Comparison of ENCODE assay signal across 28 cellular contexts in genomic region chr11:100072131-100072530, GRCh38.
"Had no signal": no experiment of that assay in that cellular context is flagged by ENCODE, and none has a peak within 500 bp of the region (broad histone marks: within the 10 kb centered on the region; RNA-seq: fewer than 3 reads in every experiment).

No MANE protein-coding gene starts in this region.

- H3K4me3 Mint-ChIP-seq: activated CD4-positive, alpha-beta memory T cell treated with anti-CD3 and anti-CD28 coated beads for 36 hours; activated CD4-positive, alpha-beta T cell treated with anti-CD3 and anti-CD28 coated beads, Interleukin-2, amount 10 ng/mL, durations not matched to agents 24 days and 14 days; activated naive CD4-positive, alpha-beta T cell treated with anti-CD3 and anti-CD28 coated beads for 36 hours; activated naive CD8-positive, alpha-beta T cell treated with anti-CD3 and anti-CD28 coated beads, Interleukin-2, amount 10 ng/mL, durations not matched to agents 7 days and 5 days; activated T-helper 1 cell treated with anti-CD3 and anti-CD28 coated beads, Interleukin-12 subunit alpha, Interleukin-12 subunit beta, Interleukin-2, Interleukin-4 antibody, amounts not matched to agents 30 ng/mL and 10 ng/mL and 1 ng/mL, durations not matched to agents 14 hours and 24 hours and 36 hours; brain; natural killer cell; T-helper 1 cell treated with Interleukin-12 subunit alpha and Interleukin-12 subunit beta and Interleukin-4 antibody, amounts not matched to agents 30 μg/mL and 1 μg/mL, for 36 hours had no signal

- H3K9me3 Mint-ChIP-seq: activated naive CD8-positive, alpha-beta T cell treated with anti-CD3 and anti-CD28 coated beads, Interleukin-2, amount 10 ng/mL, durations not matched to agents 7 days and 5 days; brain had no signal

- H3K9me3 ChIP-seq: ascending aorta, gastroesophageal sphincter, left lung, lower lobe of right lung, tibial nerve had no signal

- H3K27ac Mint-ChIP-seq: activated CD4-positive, alpha-beta memory T cell treated with anti-CD3 and anti-CD28 coated beads for 36 hours; activated CD4-positive, alpha-beta T cell treated with anti-CD3 and anti-CD28 coated beads, Interleukin-2, amount 10 ng/mL, durations not matched to agents 24 days and 14 days; activated naive CD4-positive, alpha-beta T cell treated with anti-CD3 and anti-CD28 coated beads for 36 hours; activated naive CD8-positive, alpha-beta T cell treated with anti-CD3 and anti-CD28 coated beads, Interleukin-2, amount 10 ng/mL, durations not matched to agents 7 days and 5 days; activated T-helper 1 cell treated with anti-CD3 and anti-CD28 coated beads, Interleukin-12 subunit alpha, Interleukin-12 subunit beta, Interleukin-2, Interleukin-4 antibody, amounts not matched to agents 30 ng/mL and 10 ng/mL and 1 ng/mL, durations not matched to agents 14 hours and 24 hours and 36 hours; brain; natural killer cell; T-helper 1 cell treated with Interleukin-12 subunit alpha and Interleukin-12 subunit beta and Interleukin-4 antibody, amounts not matched to agents 30 μg/mL and 1 μg/mL, for 36 hours had no signal

- H3K27me3 ChIP-seq: ascending aorta, dorsolateral prefrontal cortex, gastroesophageal sphincter, left lung, tibial nerve had no signal

- DNase-seq: activated CD4-positive, alpha-beta memory T cell treated with anti-CD3 and anti-CD28 coated beads for 36 hours; activated CD4-positive, alpha-beta T cell treated with anti-CD3 and anti-CD28 coated beads, Interleukin-2, amount 10 ng/mL, durations not matched to agents 24 days and 14 days; activated CD4-positive, CD25-positive, alpha-beta regulatory T cell treated with anti-CD3 and anti-CD28 coated beads, Interleukin-2, amount 50 U/mL, for 72 hours; activated CD8-positive, alpha-beta memory T cell treated with anti-CD3 and anti-CD28 coated beads, Interleukin-2, amount 50 U/mL, for 4 hours; activated effector memory CD4-positive, alpha-beta T cell treated with anti-CD3 and anti-CD28 coated beads, Interleukin-2, amount 50 U/mL, for 16 hours; activated naive CD4-positive, alpha-beta T cell treated with anti-CD3 and anti-CD28 coated beads for 36 hours; activated naive CD8-positive, alpha-beta T cell treated with anti-CD3 and anti-CD28 coated beads, Interleukin-2, amount 10 ng/mL, durations not matched to agents 7 days and 5 days; activated T-cell treated with anti-CD3 and anti-CD28 coated beads, Interleukin-2, amount 50 U/mL, for 1 hour; dorsolateral prefrontal cortex; effector memory CD4-positive, alpha-beta T cell; hippocampal formation; kidney glomerular epithelial cell; left lung; lower lobe of right lung; mesenchymal stem cell; natural killer cell; right cardiac atrium; stimulated activated CD4-positive, alpha-beta T cell treated with anti-CD3 and anti-CD28 coated beads, Interleukin-2, amount 100 ng/mL, for 48 hours; stimulated activated naive CD4-positive, alpha-beta T cell treated with Interleukin-2 at 50 U/mL for 16 hours; T-helper 9 cell had no signal

- H3K36me3 ChIP-seq: ascending aorta, gastroesophageal sphincter, left lung, lower lobe of right lung, tibial nerve had no signal

- H3K4me1 ChIP-seq: ascending aorta, left lung, lower lobe of right lung, tibial nerve had no signal

- ATAC-seq: gastroesophageal sphincter, left lung, lower lobe of right lung, natural killer cell, right cardiac atrium had no signal

- H3K4me3 ChIP-seq: ascending aorta, coronary artery, dorsolateral prefrontal cortex, gastroesophageal sphincter, left lung, lower lobe of right lung, tibial nerve had no signal

- H3K36me3 Mint-ChIP-seq: activated CD4-positive, alpha-beta memory T cell treated with anti-CD3 and anti-CD28 coated beads for 36 hours; activated naive CD8-positive, alpha-beta T cell treated with anti-CD3 and anti-CD28 coated beads, Interleukin-2, amount 10 ng/mL, durations not matched to agents 7 days and 5 days; brain had no signal

- H3K27ac ChIP-seq: ascending aorta, coronary artery, dorsolateral prefrontal cortex, gastroesophageal sphincter, left lung, lower lobe of right lung, tibial nerve, VCaP had no signal

- H3K27me3 Mint-ChIP-seq: activated CD4-positive, alpha-beta memory T cell treated with anti-CD3 and anti-CD28 coated beads for 36 hours; activated CD4-positive, alpha-beta T cell treated with anti-CD3 and anti-CD28 coated beads, Interleukin-2, amount 10 ng/mL, durations not matched to agents 24 days and 14 days; activated naive CD8-positive, alpha-beta T cell treated with anti-CD3 and anti-CD28 coated beads, Interleukin-2, amount 10 ng/mL, durations not matched to agents 7 days and 5 days; brain had no signal

- H3K4me1 Mint-ChIP-seq: activated CD4-positive, alpha-beta T cell treated with anti-CD3 and anti-CD28 coated beads, Interleukin-2, amount 10 ng/mL, durations not matched to agents 24 days and 14 days; activated naive CD8-positive, alpha-beta T cell treated with anti-CD3 and anti-CD28 coated beads, Interleukin-2, amount 10 ng/mL, durations not matched to agents 7 days and 5 days; natural killer cell had no signal
